In the genomic region with DNA sequence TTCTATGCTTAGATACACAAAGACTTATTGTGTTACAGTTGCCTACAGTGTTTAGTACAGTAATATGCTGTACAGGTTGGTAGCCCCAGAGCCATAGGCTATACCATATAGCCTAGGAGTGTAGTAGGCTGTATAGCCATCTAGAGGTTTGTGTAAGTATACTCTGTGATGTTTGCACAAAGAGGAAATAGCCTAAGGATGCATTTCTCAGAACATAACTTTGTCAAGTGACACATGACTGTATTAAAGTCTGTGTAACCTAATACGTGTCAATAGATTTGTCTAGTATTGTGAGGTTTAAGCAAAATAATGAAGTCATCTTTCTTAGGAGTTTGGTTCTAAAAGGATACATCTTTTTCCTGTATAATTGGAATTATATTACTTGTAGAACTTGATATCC, we compare ENCODE assay signal across 10 cellular contexts. TPM values are rescaled to one million over a fixed set of nuclear protein-coding genes. Genes with fewer than 3 reads are reported as not detected.
DNase-seq lines count a peak whose midpoint lies in the region; ATAC-seq, FAIRE-seq and TF ChIP-seq lines count a peak whose summit lies in the region.
"Had no signal": no experiment of that assay in that cellular context is flagged by ENCODE, and none has a peak within 500 bp of the region (broad histone marks: within the 10 kb centered on the region; RNA-seq: fewer than 3 reads in every experiment).

No MANE protein-coding gene starts in this region.

- peak; percentile 51 for DNase-seq in ELR (ENCODE audit: low read depth)
- DNase-seq in RWPE2 (ENCODE audit: low spot score), result no peak
- no peak for DNase-seq in uterus
- DNase-seq in T-helper 9 cell, result no peak
- DNase-seq in D721Med (ENCODE audit: insufficient read length, low spot score), result no peak
- DNase-seq in NCI-H2227 (lab: John Stamatoyannopoulos, UW; ENCODE audit: unreplicated experiment), result no peak
- DNase-seq: DND-41 had no signal

- TF ChIP-seq CTCF in RWPE2 (IDR thresholded peaks at IDR 0.05; ENCODE audit: poor library complexity, severe bottlenecking), result peak; percentile 15
- no peak for TF ChIP-seq CTCF in uterus (IDR thresholded peaks at IDR 0.05)
- no peak for TF ChIP-seq CTCF in D721Med (IDR thresholded peaks at IDR 0.05; ENCODE audit: insufficient read depth, missing control alignments)

- H3K27me3 ChIP-seq in RWPE2 (ENCODE audit: insufficient read depth, poor library complexity, severe bottlenecking) (no peaks in the 10 kb centered on the region), uterus (no peaks in the 10 kb centered on the region)

- H3K36me3 ChIP-seq in RWPE2 (ENCODE audit: low read depth) (peaks cover 23% of the 10 kb centered on the region), uterus (no peaks in the 10 kb centered on the region)

- no peak for FAIRE-seq in D721Med (lab: Jason Lieb, UNC)

- H3K9me3 ChIP-seq in RWPE2 (ENCODE audit: severe bottlenecking) (no peaks in the 10 kb centered on the region), uterus (no peaks in the 10 kb centered on the region)

- ATAC-seq in GM19452 (IDR thresholded peaks at IDR 0.05; ENCODE audit: unreplicated experiment), result peak; percentile 61
- peak; percentile 58 for ATAC-seq in HG03097 (IDR thresholded peaks at IDR 0.05; ENCODE audit: low FRiP score, unreplicated experiment)
- ATAC-seq in RWPE2 (ENCODE audit: low read depth), result peak; percentile 66
- ATAC-seq: WTC11 had no signal

- H3K27ac ChIP-seq in RWPE2 (ENCODE audit: poor library complexity, severe bottlenecking) (no peak overlapping the region), uterus (no peak overlapping the region)

- H3K4me3 ChIP-seq in RWPE2 (ENCODE audit: severe bottlenecking) (no peak overlapping the region), uterus (no peak overlapping the region)

- no peak for TF ChIP-seq POLR2A in uterus (IDR thresholded peaks at IDR 0.05)

- intact Hi-C loops in uterus (cut with DNase I; ENCODE audit: low total_unique reads), result no loop called here

- H3K4me1 ChIP-seq in RWPE2 (ENCODE audit: insufficient read depth, poor library complexity, severe bottlenecking) (peaks cover 48% of the 10 kb centered on the region), uterus (no peaks in the 10 kb centered on the region)

RNA-seq across cellular contexts. Expression of gene ZC3H12C, which starts 5.5 kb away (rescaled TPM):
- total RNA-seq in uterus, result 10 to 100 TPM in 3 of 4 donors, 1 to 10 TPM in 1; 2.3 to 27.6 (median 18.6) TPM
